ENCODE assay signal across 1 cellular context in the genomic region with DNA sequence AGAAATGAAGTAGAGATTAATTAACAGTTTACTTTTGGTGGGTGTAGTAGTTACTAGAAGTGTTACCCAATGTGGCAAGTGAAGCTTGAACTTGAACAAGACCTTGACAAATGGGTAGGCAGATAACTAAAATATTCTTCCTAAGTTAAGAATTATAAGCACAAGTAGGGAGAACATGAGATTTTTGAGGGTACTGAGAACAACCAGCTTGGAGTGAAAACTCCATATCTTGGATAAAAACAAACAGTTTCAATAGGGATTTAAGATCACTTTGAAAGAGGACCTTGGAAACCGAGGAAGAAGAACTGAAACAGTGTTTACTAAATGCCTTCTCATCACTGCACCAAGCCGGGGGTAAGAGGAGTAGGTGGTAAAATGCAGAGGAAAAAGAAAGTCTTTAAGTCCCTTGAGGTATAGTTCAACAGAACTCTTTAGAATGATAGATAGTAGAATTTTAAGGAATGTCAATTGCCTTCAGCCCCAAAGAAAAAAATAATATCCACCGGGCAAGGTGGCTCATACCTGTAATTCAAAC.
TF ChIP-seq lines count a peak whose summit lies in the region.

No MANE protein-coding gene starts in this region.

TF ChIP-seq in IMR-90, 13 proteins besides CTCF, POLR2A, EP300 and RAD21:
- TF ChIP-seq RFX5 (IDR thresholded peaks at IDR 0.05; ENCODE audit: low read depth, low read length) (no peak), MAFK (IDR thresholded peaks at IDR 0.05; ENCODE audit: low read depth, low read length) (no peak), NFE2L2 (IDR thresholded peaks at IDR 0.05; ENCODE audit: low read depth, low read length) (no peak), CEBPB (IDR thresholded peaks at IDR 0.05; ENCODE audit: low read depth, low read length) (no peak), MXI1 (IDR thresholded peaks at IDR 0.05; ENCODE audit: borderline replicate concordance, low read depth, low read length) (no peak), BHLHE40 (IDR thresholded peaks at IDR 0.05; ENCODE audit: low read depth, low read length) (no peak), CHD1 (IDR thresholded peaks at IDR 0.05; ENCODE audit: low read depth, low read length) (no peak), FOS (IDR thresholded peaks at IDR 0.05; ENCODE audit: low read depth, low read length) (no peak), SMC3 (IDR thresholded peaks at IDR 0.05; ENCODE audit: low read depth, low read length) (no peak), RCOR1 (IDR thresholded peaks at IDR 0.05; ENCODE audit: insufficient replicate concordance, low read length) (no peak), MAZ (IDR thresholded peaks at IDR 0.05; ENCODE audit: borderline replicate concordance, low read depth, low read length) (no peak)
- TF ChIP-seq, protein P1, sequence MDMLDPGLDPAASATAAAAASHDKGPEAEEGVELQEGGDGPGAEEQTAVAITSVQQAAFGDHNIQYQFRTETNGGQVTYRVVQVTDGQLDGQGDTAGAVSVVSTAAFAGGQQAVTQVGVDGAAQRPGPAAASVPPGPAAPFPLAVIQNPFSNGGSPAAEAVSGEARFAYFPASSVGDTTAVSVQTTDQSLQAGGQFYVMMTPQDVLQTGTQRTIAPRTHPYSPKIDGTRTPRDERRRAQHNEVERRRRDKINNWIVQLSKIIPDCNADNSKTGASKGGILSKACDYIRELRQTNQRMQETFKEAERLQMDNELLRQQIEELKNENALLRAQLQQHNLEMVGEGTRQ (IDR thresholded peaks at IDR 0.05; ENCODE audit: low read depth, low read length), result no peak
- TF ChIP-seq, protein P2, sequence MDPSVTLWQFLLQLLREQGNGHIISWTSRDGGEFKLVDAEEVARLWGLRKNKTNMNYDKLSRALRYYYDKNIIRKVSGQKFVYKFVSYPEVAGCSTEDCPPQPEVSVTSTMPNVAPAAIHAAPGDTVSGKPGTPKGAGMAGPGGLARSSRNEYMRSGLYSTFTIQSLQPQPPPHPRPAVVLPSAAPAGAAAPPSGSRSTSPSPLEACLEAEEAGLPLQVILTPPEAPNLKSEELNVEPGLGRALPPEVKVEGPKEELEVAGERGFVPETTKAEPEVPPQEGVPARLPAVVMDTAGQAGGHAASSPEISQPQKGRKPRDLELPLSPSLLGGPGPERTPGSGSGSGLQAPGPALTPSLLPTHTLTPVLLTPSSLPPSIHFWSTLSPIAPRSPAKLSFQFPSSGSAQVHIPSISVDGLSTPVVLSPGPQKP (IDR thresholded peaks at IDR 0.05; ENCODE audit: borderline replicate concordance, low read depth, low read length), result no peak
